Comparison of ENCODE assay signal across 8 cellular contexts in the genomic region with DNA sequence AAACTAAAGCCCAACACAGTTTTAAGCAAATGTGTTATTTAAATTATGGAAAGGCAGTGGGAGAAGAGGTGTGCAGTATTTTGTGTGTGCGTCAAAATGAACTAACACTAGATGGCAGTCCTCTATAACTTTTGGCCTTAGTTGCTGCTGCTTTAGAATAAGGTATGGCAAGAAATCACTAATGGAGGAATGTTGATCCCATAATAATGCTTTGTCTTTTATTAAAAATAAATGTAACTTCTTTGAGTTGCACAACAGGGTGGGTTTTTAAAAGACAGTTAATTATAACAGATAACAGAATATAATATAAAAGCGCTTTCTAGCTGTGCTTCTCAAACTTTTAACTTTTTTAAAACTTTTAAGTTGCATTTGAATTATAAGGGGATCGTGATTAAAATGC. TPM values are rescaled to one million over a fixed set of nuclear protein-coding genes. Genes with fewer than 3 reads are reported as not detected.
A peak's percentile ranks its signal among the peaks of the same experiment; 100 is the strongest.
DNase-seq lines count a peak whose midpoint lies in the region; ATAC-seq and TF ChIP-seq lines count a peak whose summit lies in the region.

No MANE protein-coding gene starts in this region.

- H3K27me3 Mint-ChIP-seq in mesothelial cell of epicardium (ENCODE audit: low read depth) = no peaks in the 10 kb centered on the region

- peak; percentile 64 for ATAC-seq in GM19328 (IDR thresholded peaks at IDR 0.05; ENCODE audit: unreplicated experiment)

- H3K9me3 Mint-ChIP-seq in mesothelial cell of epicardium = peaks cover 2% of the 10 kb centered on the region

- peak; percentile 82 for DNase-seq in DMS 273 (lab: John Stamatoyannopoulos, UW; ENCODE audit: unreplicated experiment)
- DNase-seq in HS-5 (ENCODE audit: low read depth) = peak; percentile 53
- peak; percentile 2 for DNase-seq in NOMO-1 treated with dmso at 0.1 percent for 144 hours (lab: John Stamatoyannopoulos, UW; ENCODE audit: unreplicated experiment)
- peak; percentile 56 to 62 for DNase-seq in dermis microvascular lymphatic vessel endothelial cell (ENCODE audit: low read depth in 2 of 2)
- no peak for DNase-seq in mesothelial cell of epicardium (ENCODE audit: low spot score in 2 of 2, unreplicated experiment in 2 of 2)
- DNase-seq in islet precursor cell = no peak
- no peak for DNase-seq in activated effector memory CD4-positive, alpha-beta T cell treated with anti-CD3 and anti-CD28 coated beads, Interleukin-2, amount 50 U/mL, for 16 hours

- peak; percentile 51 for TF ChIP-seq CTCF in mesothelial cell of epicardium (IDR thresholded peaks at IDR 0.05; ENCODE audit: unreplicated experiment)

- H3K4me1 Mint-ChIP-seq in mesothelial cell of epicardium = peaks cover 8% of the 10 kb centered on the region

- H3K27ac Mint-ChIP-seq in mesothelial cell of epicardium = no peak overlapping the region

- H3K36me3 Mint-ChIP-seq in mesothelial cell of epicardium = peaks cover 3% of the 10 kb centered on the region

- H3K4me3 Mint-ChIP-seq in mesothelial cell of epicardium = no peak overlapping the region

RNA-seq across cellular contexts. Expression of a gene that starts 56.4 kb away (rescaled TPM):
- total RNA-seq in dermis microvascular lymphatic vessel endothelial cell (11.2 and 18.7 TPM in 2 replicates), mesothelial cell of epicardium (23.1 to 26.9 TPM (median 24.2 TPM) in 3 replicates)

Comparison
In these comparisons a context has a peak if more than half of its experiments do, and no peak if none do; other contexts are left out.
1. DNase-seq: peak in DMS 273 (single experiment), HS-5 (single experiment), NOMO-1 treated with dmso at 0.1 percent for 144 hours (single experiment) and dermis microvascular lymphatic vessel endothelial cell (2 of 2); none in mesothelial cell of epicardium (0 of 2), islet precursor cell (single experiment) and activated effector memory CD4-positive, alpha-beta T cell treated with anti-CD3 and anti-CD28 coated beads, Interleukin-2, amount 50 U/mL, for 16 hours (single experiment).